ENCODE assay signal across 9 cellular contexts in the genomic region with DNA sequence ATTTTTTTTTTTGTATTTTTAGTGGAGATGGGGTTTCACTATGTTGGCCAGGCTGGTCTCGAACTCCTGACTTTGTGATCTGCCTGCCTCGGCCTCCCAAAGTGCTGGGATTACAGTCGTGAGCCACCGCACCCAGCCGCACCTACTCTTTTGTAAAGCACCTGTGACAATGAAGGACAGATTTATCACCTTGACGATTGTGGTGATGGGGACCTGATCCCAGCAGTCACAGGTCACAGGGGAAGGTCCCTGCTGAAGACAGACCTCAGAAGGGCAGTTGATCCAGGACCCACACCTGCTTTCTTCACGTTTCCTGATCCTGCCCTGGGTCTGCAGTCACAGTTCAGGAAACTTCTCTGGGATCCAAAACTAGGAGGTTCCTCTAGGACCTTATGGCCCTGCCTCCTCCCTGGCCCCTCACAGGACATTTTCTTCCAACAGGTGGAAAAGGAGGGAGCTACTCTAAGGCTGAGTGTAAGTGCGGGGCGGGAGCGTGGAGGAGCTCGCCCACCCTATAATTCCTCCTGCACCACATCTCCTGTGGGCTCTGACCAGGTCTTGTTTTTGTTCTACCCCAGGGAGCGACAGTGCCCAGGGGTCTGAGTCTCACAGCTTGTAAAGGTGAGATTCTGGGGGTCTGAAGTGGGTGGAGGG. TPM values are rescaled to one million over a fixed set of nuclear protein-coding genes. Genes with fewer than 3 reads are reported as not detected.
A peak's percentile ranks its signal among the peaks of the same experiment; 100 is the strongest.
DNase-seq lines count a peak whose midpoint lies in the region; ATAC-seq and TF ChIP-seq lines count a peak whose summit lies in the region.
"Had no signal": no experiment of that assay in that cellular context is flagged by ENCODE, and none has a peak within 500 bp of the region (broad histone marks: within the 10 kb centered on the region; RNA-seq: fewer than 3 reads in every experiment).

No MANE protein-coding gene starts in this region.

- H3K4me3 Mint-ChIP-seq in activated naive CD8-positive, alpha-beta T cell treated with anti-CD3 and anti-CD28 coated beads, Interleukin-2, amount 10 ng/mL, durations not matched to agents 7 days and 5 days, result peak overlapping the region; percentile 99
- peak overlapping the region; percentile 97 for H3K4me3 Mint-ChIP-seq in natural killer cell

- 74% methylated on average over 12 of the region's 12 CpGs for WGBS in right cardiac atrium

- no peak overlapping the region for H3K27ac ChIP-seq in right cardiac atrium (ENCODE audit: low read length)
- peak overlapping the region; percentile 36 to 100 for H3K27ac ChIP-seq in uterus

- intact Hi-C loops in right cardiac atrium (cut with DNase I) (loop anchor here in 2 of 4 donors (5.0 kb wide), 1 partner anchor 40 kb away; no protein-coding TSS in a partner anchor), Right ventricle myocardium superior (cut with DNase I) (no loop called here), natural killer cell (cut with micrococcal nuclease) (no loop called here), uterus (cut with DNase I; ENCODE audit: low total_unique reads) (no loop called here)

- H3K4me3 ChIP-seq in right cardiac atrium (ENCODE audit: low read length), result peak overlapping the region; percentile 32
- no peak overlapping the region for H3K4me3 ChIP-seq in uterus

- no peak for DNase-seq in right cardiac atrium
- no peak for DNase-seq in Right ventricle myocardium superior
- no peak for DNase-seq in activated naive CD8-positive, alpha-beta T cell treated with anti-CD3 and anti-CD28 coated beads, Interleukin-2, amount 10 ng/mL, durations not matched to agents 7 days and 5 days
- DNase-seq in natural killer cell, result no peak
- DNase-seq in uterus, result no peak
- DNase-seq in NCI-H1436 treated with DMSO at 0.1 percent for 48 hours (lab: John Stamatoyannopoulos, UW), result no peak
- DNase-seq in stimulated activated CD4-positive, alpha-beta T cell treated with anti-CD3 and anti-CD28 coated beads, Interleukin-4, amount 100 ng/mL, for 24 hours, result no peak
- no peak for DNase-seq in kidney tubule cell (ENCODE audit: low spot score)
- DNase-seq: NCI-H2227 treated with DMSO at 0.1 percent for 48 hours had no signal

- no peak for TF ChIP-seq POLR2A in uterus (IDR thresholded peaks at IDR 0.05)

- ATAC-seq in right cardiac atrium (no peak), Right ventricle myocardium superior (ENCODE audit: poor library complexity) (no peak), natural killer cell (no peak)
- no peak for ATAC-seq in activated naive CD8-positive, alpha-beta T cell treated with anti-CD3 and anti-CD28 coated beads, Interleukin-2, amount 10 ng/mL, durations not matched to agents 7 days and 5 days (ENCODE audit: low read depth)

- no peaks in the 10 kb centered on the region for H3K36me3 ChIP-seq in uterus

- peaks cover 59% of the 10 kb centered on the region for H3K4me1 Mint-ChIP-seq in activated naive CD8-positive, alpha-beta T cell treated with anti-CD3 and anti-CD28 coated beads, Interleukin-2, amount 10 ng/mL, durations not matched to agents 7 days and 5 days
- peaks cover 74 to 81% of the 10 kb centered on the region in 2 donors for H3K4me1 Mint-ChIP-seq in natural killer cell

- POLR2A ChIA-PET in activated naive CD8-positive, alpha-beta T cell treated with anti-CD3 and anti-CD28 coated beads, Interleukin-2, amount 10 ng/mL, durations not matched to agents 7 days and 5 days (lab: Charles Lee), result interaction anchor here (0.6 to 8.4 kb wide), 12 partner anchors 9 to 190 kb away, joined by 3 to 286 read pairs (median 7); partner anchors contain the start of genes MRPS18B, PPP1R10 and PRR3

- no peaks in the 10 kb centered on the region for H3K27me3 Mint-ChIP-seq in activated naive CD8-positive, alpha-beta T cell treated with anti-CD3 and anti-CD28 coated beads, Interleukin-2, amount 10 ng/mL, durations not matched to agents 7 days and 5 days
- H3K27me3 Mint-ChIP-seq in natural killer cell (ENCODE audit: low read depth in 2 of 2), result no peaks in the 10 kb centered on the region

- H3K9me3 Mint-ChIP-seq in activated naive CD8-positive, alpha-beta T cell treated with anti-CD3 and anti-CD28 coated beads, Interleukin-2, amount 10 ng/mL, durations not matched to agents 7 days and 5 days, result peaks cover 1% of the 10 kb centered on the region
- no peaks in the 10 kb centered on the region for H3K9me3 Mint-ChIP-seq in natural killer cell

- TF ChIP-seq CTCF in natural killer cell (IDR thresholded peaks at IDR 0.05) (no peak), uterus (IDR thresholded peaks at IDR 0.05) (no peak)

- no peaks in the 10 kb centered on the region for H3K9me3 ChIP-seq in right cardiac atrium (ENCODE audit: control insufficient read depth, low read length)
- no peaks in the 10 kb centered on the region for H3K9me3 ChIP-seq in uterus

- H3K4me1 ChIP-seq in right cardiac atrium (ENCODE audit: control insufficient read depth, insufficient read depth, low read length) (no peaks in the 10 kb centered on the region), uterus (peaks cover 0 to 11% of the 10 kb centered on the region in 2 donors)

- H3K27me3 ChIP-seq in right cardiac atrium (ENCODE audit: control insufficient read depth, insufficient read depth), result no peaks in the 10 kb centered on the region
- H3K27me3 ChIP-seq in uterus, result no peaks in the 10 kb centered on the region

- peaks cover 47% of the 10 kb centered on the region for H3K36me3 Mint-ChIP-seq in activated naive CD8-positive, alpha-beta T cell treated with anti-CD3 and anti-CD28 coated beads, Interleukin-2, amount 10 ng/mL, durations not matched to agents 7 days and 5 days
- peaks cover 30% of the 10 kb centered on the region for H3K36me3 Mint-ChIP-seq in natural killer cell

- H3K27ac Mint-ChIP-seq in activated naive CD8-positive, alpha-beta T cell treated with anti-CD3 and anti-CD28 coated beads, Interleukin-2, amount 10 ng/mL, durations not matched to agents 7 days and 5 days, result peak overlapping the region; percentile 99
- H3K27ac Mint-ChIP-seq in natural killer cell, result peak overlapping the region; percentile 96 to 97

RNA-seq across cellular contexts. Expression of gene HLA-E, which starts 2.8 kb away (rescaled TPM):
- total RNA-seq in right cardiac atrium (100 to 1,000 TPM; 180 to 230 (median 214) TPM), Right ventricle myocardium superior (145 TPM), natural killer cell (1,000 to 10,000 TPM; 1,807 to 2,048 (median 1,904) TPM), uterus (100 to 1,000 TPM; 207 to 628 (median 416) TPM)
- 227 TPM for polyA plus RNA-seq in right cardiac atrium
- 100 to 1,000 TPM; 957 to 962 TPM for total RNA-seq in activated naive CD8-positive, alpha-beta T cell treated with anti-CD3 and anti-CD28 coated beads, Interleukin-2, amount 10 ng/mL, durations not matched to agents 7 days and 5 days
